In genomic region chr12:57770734-57771133, GRCh38 we compare ENCODE assay signal across 1 cellular context.
TF ChIP-seq lines count a peak whose summit lies in the region.

No MANE protein-coding gene starts in this region.

TF ChIP-seq in K562, 482 proteins besides CTCF, POLR2A, EP300 and RAD21:
- peak; percentile 84 for TF ChIP-seq MAFG (tag; conservative IDR thresholded peaks at IDR 0.05)
- peak; percentile 81 for TF ChIP-seq MAFF (IDR thresholded peaks at IDR 0.05; ENCODE audit: low read length)
- no peak for TF ChIP-seq NEUROD1 (IDR thresholded peaks at IDR 0.05; ENCODE audit: borderline replicate concordance, low read depth, low read length, partially characterized antibody)
- TF ChIP-seq NR2C1 (IDR thresholded peaks at IDR 0.05), result 0 out of 2 replicates have a peak, but pooled peaks have one; percentile 43
- TF ChIP-seq NR2C1 (tag; IDR thresholded peaks at IDR 0.05), result peak; percentile 58; the same call in 1 of the 2 replicates
- TF ChIP-seq ZNF445 (CRISPR knock-in tag; IDR thresholded peaks at IDR 0.05; ENCODE audit: low read depth), result no peak
- TF ChIP-seq MAFK (IDR thresholded peaks at IDR 0.05; ENCODE audit: low read length), result peak; percentile 83
- peak; percentile 94 for TF ChIP-seq C11orf30 (IDR thresholded peaks at IDR 0.05; ENCODE audit: low read depth)
- peak; percentile 95 for TF ChIP-seq ZNF316 (IDR thresholded peaks at IDR 0.05)
TF ChIP-seq in K562: peak in this region for 6.
